Comparison of ENCODE assay signal across 13 cellular contexts in the genomic region with DNA sequence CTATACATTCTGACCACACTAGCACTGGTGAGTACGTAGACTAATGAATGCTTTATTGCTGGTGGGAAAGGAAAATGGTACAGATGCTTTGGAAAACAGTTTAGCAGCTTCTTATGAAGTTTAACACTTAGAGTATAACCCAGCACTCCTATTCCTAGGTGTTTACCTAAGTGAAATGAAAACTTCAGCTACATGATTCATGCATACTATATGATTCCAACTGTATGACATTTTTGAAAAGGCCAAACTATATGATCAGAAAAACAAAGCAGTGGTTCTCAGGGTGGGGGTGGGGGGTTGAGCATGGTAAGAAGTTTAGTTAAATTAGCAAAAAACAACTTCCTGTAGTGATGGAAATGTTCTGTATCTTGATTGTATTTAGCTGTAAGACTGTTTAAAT. TPM values are rescaled to one million over a fixed set of nuclear protein-coding genes. Genes with fewer than 3 reads are reported as not detected.
DNase-seq lines count a peak whose midpoint lies in the region; ATAC-seq and TF ChIP-seq lines count a peak whose summit lies in the region.
"Had no signal": no experiment of that assay in that cellular context is flagged by ENCODE, and none has a peak within 500 bp of the region (broad histone marks: within the 10 kb centered on the region; RNA-seq: fewer than 3 reads in every experiment).

No MANE protein-coding gene starts in this region.

- H3K36me3 ChIP-seq in PC-3 (ENCODE audit: low read depth, low read length): peaks cover 81% of the 10 kb centered on the region

- no peak overlapping the region for H3K4me2 ChIP-seq in PC-3 (ENCODE audit: low read length)
- H3K4me2 ChIP-seq: KMS-11 had no signal

- peak; percentile 16 for DNase-seq in activated naive CD4-positive, alpha-beta T cell treated with anti-CD3 and anti-CD28 coated beads for 36 hours
- no peak for DNase-seq in activated naive CD4-positive, alpha-beta T cell treated with Interleukin-2 at 50 U/mL for 16 hours
- DNase-seq in PC-3 (no peak), chondrocyte (ENCODE audit: low spot score) (no peak), sciatic nerve (ENCODE audit: low spot score) (no peak), NCI-H82 (lab: John Stamatoyannopoulos, UW) (no peak)
- DNase-seq in stimulated activated naive CD8-positive, alpha-beta T cell treated with anti-CD3 and anti-CD28 coated beads, Interleukin-15, Interleukin-2, amounts not matched to agents 100 U/mL and 50 U/mL, for 24 hours: no peak
- DNase-seq: activated CD4-positive, alpha-beta T cell treated with anti-CD3 and anti-CD28 coated beads for 4 hours; activated gamma-delta T cell; NCI-H1436; NCI-H2227 treated with DMSO at 0.1 percent for 48 hours had no signal

- CTCF ChIA-PET in activated naive CD4-positive, alpha-beta T cell treated with anti-CD3 and anti-CD28 coated beads for 36 hours (lab: Charles Lee): interaction anchor here (0.6 to 2.2 kb wide), 3 partner anchors 11 to 28 kb away, joined by 3 to 5 read pairs (median 4); partner anchors contain the start of gene ARID4A
- CTCF ChIA-PET in PC-3 (lab: Charles Lee): no interaction called here

- intact Hi-C loops in activated naive CD4-positive, alpha-beta T cell treated with anti-CD3 and anti-CD28 coated beads for 36 hours (cut with micrococcal nuclease): no loop called here
- intact Hi-C loops in PC-3 (cut with micrococcal nuclease) (no loop called here), sciatic nerve (cut with DNase I) (no loop called here)

- H3F3A ChIP-seq in PC-3 (ENCODE audit: low read length, unreplicated experiment): peaks cover 12% of the 10 kb centered on the region

- H3K27ac ChIP-seq in PC-3 (ENCODE audit: low read length): no peak overlapping the region
- H3K27ac ChIP-seq: KMS-11 had no signal

- no peaks in the 10 kb centered on the region for H3K9me2 ChIP-seq in PC-3 (replicated peaks; ENCODE audit: low read length)

- peaks cover 55% of the 10 kb centered on the region for H3K4me1 Mint-ChIP-seq in activated naive CD4-positive, alpha-beta T cell treated with anti-CD3 and anti-CD28 coated beads for 36 hours (ENCODE audit: low read depth)
- peaks cover 52% of the 10 kb centered on the region for H3K4me1 Mint-ChIP-seq in chondrocyte (ENCODE audit: low read depth)

- H3K27me3 ChIP-seq in PC-3 (ENCODE audit: low read length): no peaks in the 10 kb centered on the region

- peaks cover 41% of the 10 kb centered on the region for H3K36me3 Mint-ChIP-seq in activated naive CD4-positive, alpha-beta T cell treated with anti-CD3 and anti-CD28 coated beads for 36 hours (ENCODE audit: low read depth)
- H3K36me3 Mint-ChIP-seq in chondrocyte (ENCODE audit: low read depth): peaks cover 10% of the 10 kb centered on the region

- H3K4me1 ChIP-seq in PC-3 (ENCODE audit: insufficient read depth, low read length): no peaks in the 10 kb centered on the region

- peaks cover 57% of the 10 kb centered on the region for H4K20me1 ChIP-seq in PC-3 (ENCODE audit: low read length)

- no peak overlapping the region for H3K4me3 ChIP-seq in PC-3 (ENCODE audit: low read length)

- H3K9ac ChIP-seq in PC-3 (ENCODE audit: low read length): no peak overlapping the region
- H3K9ac ChIP-seq: KMS-11 had no signal

- no peaks in the 10 kb centered on the region for H3K9me3 Mint-ChIP-seq in activated naive CD4-positive, alpha-beta T cell treated with anti-CD3 and anti-CD28 coated beads for 36 hours
- no peaks in the 10 kb centered on the region for H3K9me3 Mint-ChIP-seq in chondrocyte (ENCODE audit: low read depth)

- no peak overlapping the region for H3K4me3 Mint-ChIP-seq in activated naive CD4-positive, alpha-beta T cell treated with anti-CD3 and anti-CD28 coated beads for 36 hours
- no peak overlapping the region for H3K4me3 Mint-ChIP-seq in chondrocyte (ENCODE audit: unreplicated experiment)

- H3K27me3 Mint-ChIP-seq in activated naive CD4-positive, alpha-beta T cell treated with anti-CD3 and anti-CD28 coated beads for 36 hours (ENCODE audit: low read depth): no peaks in the 10 kb centered on the region
- H3K27me3 Mint-ChIP-seq in chondrocyte (ENCODE audit: low read depth): no peaks in the 10 kb centered on the region

- BruUV-seq in PC-3 (replicated peaks; lab: Mats Ljungman, UMichigan): no TSS peak

- no peak for TF ChIP-seq CTCF in PC-3 (conservative IDR thresholded peaks at IDR 0.05; ENCODE audit: low read depth, low read length)
- TF ChIP-seq CTCF in chondrocyte (IDR thresholded peaks at IDR 0.05): no peak

- H3K27ac Mint-ChIP-seq in activated naive CD4-positive, alpha-beta T cell treated with anti-CD3 and anti-CD28 coated beads for 36 hours: peak overlapping the region; percentile 84
- peak overlapping the region; percentile 80 for H3K27ac Mint-ChIP-seq in chondrocyte (ENCODE audit: unreplicated experiment)

- no peak overlapping the region for H2AFZ ChIP-seq in PC-3 (ENCODE audit: low read length)

- H3K79me2 ChIP-seq in PC-3 (ENCODE audit: low read length): peaks cover 91% of the 10 kb centered on the region

- ATAC-seq in PC-3: peak; percentile 57
- peak; percentile 78 for ATAC-seq in stimulated activated naive CD8-positive, alpha-beta T cell treated with anti-CD3 and anti-CD28 coated beads, Interleukin-15, Interleukin-2, amounts not matched to agents 100 U/mL and 50 U/mL, for 24 hours
- no peak for ATAC-seq in GM21576 (IDR thresholded peaks at IDR 0.05; ENCODE audit: unreplicated experiment)
- ATAC-seq in sciatic nerve: no peak

- no peaks in the 10 kb centered on the region for H3K9me3 ChIP-seq in PC-3 (ENCODE audit: low read length)

- POLR2A ChIA-PET in PC-3 (lab: Charles Lee; ENCODE audit: unreplicated experiment): no interaction called here

RNA-seq across cellular contexts. Expression of gene ARID4A, which starts 22.1 kb away (rescaled TPM):
- 10 to 100 TPM; 18.9 to 20.4 TPM for total RNA-seq in activated naive CD4-positive, alpha-beta T cell treated with anti-CD3 and anti-CD28 coated beads for 36 hours
- total RNA-seq in PC-3 (2014; rRNA removed): 7.3 and 11.3 TPM in 2 replicates
- total RNA-seq in chondrocyte: 14.0 to 23.7 TPM (median 19.1 TPM) in 3 replicates
- 38.4 TPM for total RNA-seq in sciatic nerve

RNA-seq across cellular contexts. Expression of gene PSMA3, which starts 31.6 kb away (rescaled TPM):
- total RNA-seq in activated naive CD4-positive, alpha-beta T cell treated with anti-CD3 and anti-CD28 coated beads for 36 hours: 100 to 1,000 TPM; 399 to 424 TPM
- total RNA-seq in PC-3 (2014; rRNA removed) (669 and 700 TPM in 2 replicates), chondrocyte (132 to 162 TPM (median 136 TPM) in 3 replicates), sciatic nerve (127 TPM)

Comparison
In these comparisons a context has a peak if more than half of its experiments do, and no peak if none do; other contexts are left out.
1. ATAC-seq: peak in PC-3 (single experiment) and stimulated activated naive CD8-positive, alpha-beta T cell treated with anti-CD3 and anti-CD28 coated beads, Interleukin-15, Interleukin-2, amounts not matched to agents 100 U/mL and 50 U/mL, for 24 hours (single experiment); none in GM21576 (single experiment) and sciatic nerve (single experiment).